ENCODE assay signal across 1 cellular context in the genomic region with DNA sequence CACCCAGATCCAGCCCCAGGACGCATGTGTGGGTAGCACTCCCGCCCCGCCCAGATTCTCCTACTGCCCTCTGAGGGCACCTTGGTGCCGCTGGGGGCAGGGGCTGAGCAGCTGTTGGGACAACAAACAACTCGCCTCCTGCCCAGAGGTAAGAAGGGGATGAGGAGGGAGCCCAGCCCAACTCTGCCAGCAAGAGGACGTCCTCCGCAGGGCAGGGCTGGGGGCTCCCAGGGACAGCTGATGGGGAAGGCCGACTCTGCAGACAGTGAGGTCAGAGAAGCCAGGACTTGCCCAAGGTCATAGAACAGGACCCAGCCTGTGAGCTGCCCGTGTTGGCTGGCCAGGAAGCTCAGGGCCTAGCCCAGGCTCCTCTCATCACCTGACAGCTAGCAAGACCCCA.
TF ChIP-seq lines count a peak whose summit lies in the region.

No MANE protein-coding gene starts in this region.

TF ChIP-seq in GM23338, 12 proteins besides CTCF, POLR2A, EP300 and RAD21 (continued from another document):
- TF ChIP-seq, protein P1, sequence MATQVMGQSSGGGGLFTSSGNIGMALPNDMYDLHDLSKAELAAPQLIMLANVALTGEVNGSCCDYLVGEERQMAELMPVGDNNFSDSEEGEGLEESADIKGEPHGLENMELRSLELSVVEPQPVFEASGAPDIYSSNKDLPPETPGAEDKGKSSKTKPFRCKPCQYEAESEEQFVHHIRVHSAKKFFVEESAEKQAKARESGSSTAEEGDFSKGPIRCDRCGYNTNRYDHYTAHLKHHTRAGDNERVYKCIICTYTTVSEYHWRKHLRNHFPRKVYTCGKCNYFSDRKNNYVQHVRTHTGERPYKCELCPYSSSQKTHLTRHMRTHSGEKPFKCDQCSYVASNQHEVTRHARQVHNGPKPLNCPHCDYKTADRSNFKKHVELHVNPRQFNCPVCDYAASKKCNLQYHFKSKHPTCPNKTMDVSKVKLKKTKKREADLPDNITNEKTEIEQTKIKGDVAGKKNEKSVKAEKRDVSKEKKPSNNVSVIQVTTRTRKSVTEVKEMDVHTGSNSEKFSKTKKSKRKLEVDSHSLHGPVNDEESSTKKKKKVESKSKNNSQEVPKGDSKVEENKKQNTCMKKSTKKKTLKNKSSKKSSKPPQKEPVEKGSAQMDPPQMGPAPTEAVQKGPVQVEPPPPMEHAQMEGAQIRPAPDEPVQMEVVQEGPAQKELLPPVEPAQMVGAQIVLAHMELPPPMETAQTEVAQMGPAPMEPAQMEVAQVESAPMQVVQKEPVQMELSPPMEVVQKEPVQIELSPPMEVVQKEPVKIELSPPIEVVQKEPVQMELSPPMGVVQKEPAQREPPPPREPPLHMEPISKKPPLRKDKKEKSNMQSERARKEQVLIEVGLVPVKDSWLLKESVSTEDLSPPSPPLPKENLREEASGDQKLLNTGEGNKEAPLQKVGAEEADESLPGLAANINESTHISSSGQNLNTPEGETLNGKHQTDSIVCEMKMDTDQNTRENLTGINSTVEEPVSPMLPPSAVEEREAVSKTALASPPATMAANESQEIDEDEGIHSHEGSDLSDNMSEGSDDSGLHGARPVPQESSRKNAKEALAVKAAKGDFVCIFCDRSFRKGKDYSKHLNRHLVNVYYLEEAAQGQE (IDR thresholded peaks at IDR 0.05; ENCODE audit: unreplicated experiment): no peak
- TF ChIP-seq JUNB (IDR thresholded peaks at IDR 0.05; ENCODE audit: unreplicated experiment): no peak
- TF ChIP-seq, protein P2, sequence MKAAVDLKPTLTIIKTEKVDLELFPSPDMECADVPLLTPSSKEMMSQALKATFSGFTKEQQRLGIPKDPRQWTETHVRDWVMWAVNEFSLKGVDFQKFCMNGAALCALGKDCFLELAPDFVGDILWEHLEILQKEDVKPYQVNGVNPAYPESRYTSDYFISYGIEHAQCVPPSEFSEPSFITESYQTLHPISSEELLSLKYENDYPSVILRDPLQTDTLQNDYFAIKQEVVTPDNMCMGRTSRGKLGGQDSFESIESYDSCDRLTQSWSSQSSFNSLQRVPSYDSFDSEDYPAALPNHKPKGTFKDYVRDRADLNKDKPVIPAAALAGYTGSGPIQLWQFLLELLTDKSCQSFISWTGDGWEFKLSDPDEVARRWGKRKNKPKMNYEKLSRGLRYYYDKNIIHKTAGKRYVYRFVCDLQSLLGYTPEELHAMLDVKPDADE (IDR thresholded peaks at IDR 0.05): no peak
- TF ChIP-seq EZH2 (IDR thresholded peaks at IDR 0.05; ENCODE audit: low read depth, unreplicated experiment): no peak
- no peak for TF ChIP-seq POLR2AphosphoS5 (IDR thresholded peaks at IDR 0.05; ENCODE audit: low read depth)
- TF ChIP-seq STAT1 (IDR thresholded peaks at IDR 0.05; ENCODE audit: unreplicated experiment): no peak
- TF ChIP-seq ZNF331 (CRISPR knock-in tag; IDR thresholded peaks at IDR 0.05; ENCODE audit: low read depth): no peak
- TF ChIP-seq, protein P3, sequence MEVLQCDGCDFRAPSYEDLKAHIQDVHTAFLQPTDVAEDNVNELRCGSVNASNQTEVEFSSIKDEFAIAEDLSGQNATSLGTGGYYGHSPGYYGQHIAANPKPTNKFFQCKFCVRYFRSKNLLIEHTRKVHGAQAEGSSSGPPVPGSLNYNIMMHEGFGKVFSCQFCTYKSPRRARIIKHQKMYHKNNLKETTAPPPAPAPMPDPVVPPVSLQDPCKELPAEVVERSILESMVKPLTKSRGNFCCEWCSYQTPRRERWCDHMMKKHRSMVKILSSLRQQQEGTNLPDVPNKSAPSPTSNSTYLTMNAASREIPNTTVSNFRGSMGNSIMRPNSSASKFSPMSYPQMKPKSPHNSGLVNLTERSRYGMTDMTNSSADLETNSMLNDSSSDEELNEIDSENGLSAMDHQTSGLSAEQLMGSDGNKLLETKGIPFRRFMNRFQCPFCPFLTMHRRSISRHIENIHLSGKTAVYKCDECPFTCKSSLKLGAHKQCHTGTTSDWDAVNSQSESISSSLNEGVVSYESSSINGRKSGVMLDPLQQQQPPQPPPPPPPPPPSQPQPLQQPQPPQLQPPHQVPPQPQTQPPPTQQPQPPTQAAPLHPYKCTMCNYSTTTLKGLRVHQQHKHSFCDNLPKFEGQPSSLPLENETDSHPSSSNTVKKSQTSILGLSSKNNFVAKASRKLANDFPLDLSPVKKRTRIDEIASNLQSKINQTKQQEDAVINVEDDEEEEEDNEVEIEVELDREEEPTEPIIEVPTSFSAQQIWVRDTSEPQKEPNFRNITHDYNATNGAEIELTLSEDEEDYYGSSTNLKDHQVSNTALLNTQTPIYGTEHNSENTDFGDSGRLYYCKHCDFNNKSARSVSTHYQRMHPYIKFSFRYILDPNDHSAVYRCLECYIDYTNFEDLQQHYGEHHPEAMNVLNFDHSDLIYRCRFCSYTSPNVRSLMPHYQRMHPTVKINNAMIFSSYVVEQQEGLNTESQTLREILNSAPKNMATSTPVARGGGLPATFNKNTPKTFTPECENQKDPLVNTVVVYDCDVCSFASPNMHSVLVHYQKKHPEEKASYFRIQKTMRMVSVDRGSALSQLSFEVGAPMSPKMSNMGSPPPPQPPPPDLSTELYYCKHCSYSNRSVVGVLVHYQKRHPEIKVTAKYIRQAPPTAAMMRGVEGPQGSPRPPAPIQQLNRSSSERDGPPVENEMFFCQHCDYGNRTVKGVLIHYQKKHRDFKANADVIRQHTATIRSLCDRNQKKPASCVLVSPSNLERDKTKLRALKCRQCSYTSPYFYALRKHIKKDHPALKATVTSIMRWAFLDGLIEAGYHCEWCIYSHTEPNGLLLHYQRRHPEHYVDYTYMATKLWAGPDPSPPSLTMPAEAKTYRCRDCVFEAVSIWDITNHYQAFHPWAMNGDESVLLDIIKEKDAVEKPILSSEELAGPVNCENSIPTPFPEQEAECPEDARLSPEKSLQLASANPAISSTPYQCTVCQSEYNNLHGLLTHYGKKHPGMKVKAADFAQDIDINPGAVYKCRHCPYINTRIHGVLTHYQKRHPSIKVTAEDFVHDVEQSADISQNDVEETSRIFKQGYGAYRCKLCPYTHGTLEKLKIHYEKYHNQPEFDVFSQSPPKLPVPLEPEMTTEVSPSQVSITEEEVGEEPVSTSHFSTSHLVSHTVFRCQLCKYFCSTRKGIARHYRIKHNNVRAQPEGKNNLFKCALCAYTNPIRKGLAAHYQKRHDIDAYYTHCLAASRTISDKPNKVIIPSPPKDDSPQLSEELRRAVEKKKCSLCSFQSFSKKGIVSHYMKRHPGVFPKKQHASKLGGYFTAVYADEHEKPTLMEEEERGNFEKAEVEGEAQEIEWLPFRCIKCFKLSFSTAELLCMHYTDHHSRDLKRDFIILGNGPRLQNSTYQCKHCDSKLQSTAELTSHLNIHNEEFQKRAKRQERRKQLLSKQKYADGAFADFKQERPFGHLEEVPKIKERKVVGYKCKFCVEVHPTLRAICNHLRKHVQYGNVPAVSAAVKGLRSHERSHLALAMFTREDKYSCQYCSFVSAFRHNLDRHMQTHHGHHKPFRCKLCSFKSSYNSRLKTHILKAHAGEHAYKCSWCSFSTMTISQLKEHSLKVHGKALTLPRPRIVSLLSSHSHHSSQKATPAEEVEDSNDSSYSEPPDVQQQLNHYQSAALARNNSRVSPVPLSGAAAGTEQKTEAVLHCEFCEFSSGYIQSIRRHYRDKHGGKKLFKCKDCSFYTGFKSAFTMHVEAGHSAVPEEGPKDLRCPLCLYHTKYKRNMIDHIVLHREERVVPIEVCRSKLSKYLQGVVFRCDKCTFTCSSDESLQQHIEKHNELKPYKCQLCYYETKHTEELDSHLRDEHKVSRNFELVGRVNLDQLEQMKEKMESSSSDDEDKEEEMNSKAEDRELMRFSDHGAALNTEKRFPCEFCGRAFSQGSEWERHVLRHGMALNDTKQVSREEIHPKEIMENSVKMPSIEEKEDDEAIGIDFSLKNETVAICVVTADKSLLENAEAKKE (CRISPR knock-in tag; IDR thresholded peaks at IDR 0.05): no peak
- no peak for TF ChIP-seq EZH2phosphoT487 (IDR thresholded peaks at IDR 0.05; ENCODE audit: unreplicated experiment)
